Comparison of ENCODE assay signal across 1 cellular context in the genomic region with DNA sequence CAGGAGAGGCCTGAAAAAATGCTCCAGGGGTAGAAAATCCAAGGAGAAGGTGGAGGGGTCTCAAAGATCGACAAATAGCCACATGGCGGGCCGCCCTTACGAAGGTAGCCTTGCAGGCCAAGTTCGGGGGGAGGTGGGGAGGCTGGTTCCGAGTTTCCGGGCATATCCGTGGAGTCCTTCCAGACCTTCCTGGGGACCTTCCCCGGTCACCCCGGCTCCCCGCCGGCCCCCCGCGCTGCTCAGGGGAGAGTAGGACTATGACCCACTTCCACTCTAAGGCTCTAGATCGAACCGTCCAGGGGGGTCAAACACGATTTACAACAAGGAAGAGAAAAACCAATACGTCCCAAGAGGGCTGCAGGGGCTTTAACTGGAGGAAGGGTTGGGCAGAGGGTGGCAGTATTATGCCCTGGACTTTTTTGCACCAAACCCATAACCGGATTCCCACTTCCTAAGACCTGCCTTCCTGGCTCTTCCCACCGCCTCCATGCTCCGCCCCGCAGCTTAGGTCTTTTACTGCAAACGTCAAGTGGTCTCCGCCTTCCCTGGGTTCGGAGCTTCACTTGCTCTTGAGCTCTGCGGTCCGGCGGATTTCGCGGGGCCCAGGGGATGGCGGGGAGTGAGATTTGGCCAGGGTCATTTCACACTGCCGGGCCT.
A peak's percentile ranks its signal among the peaks of the same experiment; 100 is the strongest.
TF ChIP-seq lines count a peak whose summit lies in the region.

No MANE protein-coding gene starts in this region.

TF ChIP-seq in H1, 55 proteins besides CTCF, POLR2A, EP300 and RAD21:
- TF ChIP-seq CHD2 (IDR thresholded peaks at IDR 0.05; ENCODE audit: low read length) (no peak), SP4 (IDR thresholded peaks at IDR 0.05; ENCODE audit: low read length) (no peak), SIX5 (IDR thresholded peaks at IDR 0.05; ENCODE audit: low read depth, low read length) (no peak), TBP (IDR thresholded peaks at IDR 0.05; ENCODE audit: low read depth, low read length) (0 out of 2 replicates have a peak, but pooled peaks have one; percentile 22), CTBP2 (IDR thresholded peaks at IDR 0.05; ENCODE audit: borderline replicate concordance, insufficient read depth, insufficient read length, low read length) (no peak), MAX (IDR thresholded peaks at IDR 0.05) (0 out of 2 replicates have a peak, but pooled peaks have one; percentile 8), PHF8 (conservative IDR thresholded peaks at IDR 0.05; ENCODE audit: low read depth, low read length) (no peak; the same call in 1 of the 2 replicates), HDAC6 (IDR thresholded peaks at IDR 0.05; ENCODE audit: low read depth, low read length) (no peak), SRF (IDR thresholded peaks at IDR 0.05; ENCODE audit: low read depth, low read length) (no peak), ATF3 (IDR thresholded peaks at IDR 0.05; ENCODE audit: insufficient read depth, low read depth, low read length) (no peak), CREB1 (IDR thresholded peaks at IDR 0.05) (no peak), FOSL1 (IDR thresholded peaks at IDR 0.05; ENCODE audit: insufficient read depth, low read depth, low read length) (no peak), JUN (IDR thresholded peaks at IDR 0.05; ENCODE audit: low read depth, low read length) (no peak), CBX8 (IDR thresholded peaks at IDR 0.05; ENCODE audit: borderline replicate concordance, low read depth, low read length) (no peak), CHD1 (IDR thresholded peaks at IDR 0.05; ENCODE audit: low read depth, low read length) (no peak), RBBP5 (IDR thresholded peaks at IDR 0.05; ENCODE audit: borderline replicate concordance, low read depth, low read length) (0 out of 2 replicates have a peak, but pooled peaks have one; percentile 15), JUND (IDR thresholded peaks at IDR 0.05; ENCODE audit: low read length) (no peak), POU5F1 (IDR thresholded peaks at IDR 0.05; ENCODE audit: low read depth, low read length) (no peak), HDAC2 (IDR thresholded peaks at IDR 0.05; ENCODE audit: borderline replicate concordance in 1 of 2, low read depth in 2 of 2, low read length in 2 of 2) (no peak; a peak in 1 of 4 replicates), SAP30 (IDR thresholded peaks at IDR 0.05; ENCODE audit: insufficient read depth, insufficient replicate concordance, low read length) (peak; percentile 14), NRF1 (IDR thresholded peaks at IDR 0.05; ENCODE audit: low read depth, low read length) (no peak), SIN3A (conservative IDR thresholded peaks at IDR 0.05 in 1 of 2, IDR thresholded peaks at IDR 0.05 in 1 of 2; ENCODE audit: low read depth in 1 of 2, low read length in 2 of 2) (peak in 1 of 2 experiments; percentile 44; a peak in 1 of 4 replicates), CBX5 (IDR thresholded peaks at IDR 0.05; ENCODE audit: low read depth, low read length) (no peak), KDM4A (IDR thresholded peaks at IDR 0.05; ENCODE audit: low read depth, low read length, severe bottlenecking) (no peak), SUZ12 (IDR thresholded peaks at IDR 0.05; ENCODE audit: low read length) (no peak), KDM5A (IDR thresholded peaks at IDR 0.05; ENCODE audit: low read length) (no peak), TEAD4 (IDR thresholded peaks at IDR 0.05; ENCODE audit: low read depth, low read length) (no peak), RFX5 (IDR thresholded peaks at IDR 0.05; ENCODE audit: borderline replicate concordance, low read depth, low read length) (no peak), GTF2F1 (IDR thresholded peaks at IDR 0.05; ENCODE audit: borderline replicate concordance, low read depth, low read length) (no peak), ASH2L (IDR thresholded peaks at IDR 0.05; ENCODE audit: low read length) (no peak), KDM1A (IDR thresholded peaks at IDR 0.05; ENCODE audit: borderline replicate concordance, low read length) (no peak), NANOG (IDR thresholded peaks at IDR 0.05; ENCODE audit: insufficient read depth, low read depth, low read length, poor library complexity, severe bottlenecking) (no peak), MAFK (IDR thresholded peaks at IDR 0.05; ENCODE audit: low read depth, low read length) (no peak)
- TF ChIP-seq, protein P1, sequence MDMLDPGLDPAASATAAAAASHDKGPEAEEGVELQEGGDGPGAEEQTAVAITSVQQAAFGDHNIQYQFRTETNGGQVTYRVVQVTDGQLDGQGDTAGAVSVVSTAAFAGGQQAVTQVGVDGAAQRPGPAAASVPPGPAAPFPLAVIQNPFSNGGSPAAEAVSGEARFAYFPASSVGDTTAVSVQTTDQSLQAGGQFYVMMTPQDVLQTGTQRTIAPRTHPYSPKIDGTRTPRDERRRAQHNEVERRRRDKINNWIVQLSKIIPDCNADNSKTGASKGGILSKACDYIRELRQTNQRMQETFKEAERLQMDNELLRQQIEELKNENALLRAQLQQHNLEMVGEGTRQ (IDR thresholded peaks at IDR 0.05; ENCODE audit: low read length): no peak
- TF ChIP-seq, protein P2, sequence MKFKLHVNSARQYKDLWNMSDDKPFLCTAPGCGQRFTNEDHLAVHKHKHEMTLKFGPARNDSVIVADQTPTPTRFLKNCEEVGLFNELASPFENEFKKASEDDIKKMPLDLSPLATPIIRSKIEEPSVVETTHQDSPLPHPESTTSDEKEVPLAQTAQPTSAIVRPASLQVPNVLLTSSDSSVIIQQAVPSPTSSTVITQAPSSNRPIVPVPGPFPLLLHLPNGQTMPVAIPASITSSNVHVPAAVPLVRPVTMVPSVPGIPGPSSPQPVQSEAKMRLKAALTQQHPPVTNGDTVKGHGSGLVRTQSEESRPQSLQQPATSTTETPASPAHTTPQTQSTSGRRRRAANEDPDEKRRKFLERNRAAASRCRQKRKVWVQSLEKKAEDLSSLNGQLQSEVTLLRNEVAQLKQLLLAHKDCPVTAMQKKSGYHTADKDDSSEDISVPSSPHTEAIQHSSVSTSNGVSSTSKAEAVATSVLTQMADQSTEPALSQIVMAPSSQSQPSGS (IDR thresholded peaks at IDR 0.05; ENCODE audit: low read length): no peak
- TF ChIP-seq, protein P3, sequence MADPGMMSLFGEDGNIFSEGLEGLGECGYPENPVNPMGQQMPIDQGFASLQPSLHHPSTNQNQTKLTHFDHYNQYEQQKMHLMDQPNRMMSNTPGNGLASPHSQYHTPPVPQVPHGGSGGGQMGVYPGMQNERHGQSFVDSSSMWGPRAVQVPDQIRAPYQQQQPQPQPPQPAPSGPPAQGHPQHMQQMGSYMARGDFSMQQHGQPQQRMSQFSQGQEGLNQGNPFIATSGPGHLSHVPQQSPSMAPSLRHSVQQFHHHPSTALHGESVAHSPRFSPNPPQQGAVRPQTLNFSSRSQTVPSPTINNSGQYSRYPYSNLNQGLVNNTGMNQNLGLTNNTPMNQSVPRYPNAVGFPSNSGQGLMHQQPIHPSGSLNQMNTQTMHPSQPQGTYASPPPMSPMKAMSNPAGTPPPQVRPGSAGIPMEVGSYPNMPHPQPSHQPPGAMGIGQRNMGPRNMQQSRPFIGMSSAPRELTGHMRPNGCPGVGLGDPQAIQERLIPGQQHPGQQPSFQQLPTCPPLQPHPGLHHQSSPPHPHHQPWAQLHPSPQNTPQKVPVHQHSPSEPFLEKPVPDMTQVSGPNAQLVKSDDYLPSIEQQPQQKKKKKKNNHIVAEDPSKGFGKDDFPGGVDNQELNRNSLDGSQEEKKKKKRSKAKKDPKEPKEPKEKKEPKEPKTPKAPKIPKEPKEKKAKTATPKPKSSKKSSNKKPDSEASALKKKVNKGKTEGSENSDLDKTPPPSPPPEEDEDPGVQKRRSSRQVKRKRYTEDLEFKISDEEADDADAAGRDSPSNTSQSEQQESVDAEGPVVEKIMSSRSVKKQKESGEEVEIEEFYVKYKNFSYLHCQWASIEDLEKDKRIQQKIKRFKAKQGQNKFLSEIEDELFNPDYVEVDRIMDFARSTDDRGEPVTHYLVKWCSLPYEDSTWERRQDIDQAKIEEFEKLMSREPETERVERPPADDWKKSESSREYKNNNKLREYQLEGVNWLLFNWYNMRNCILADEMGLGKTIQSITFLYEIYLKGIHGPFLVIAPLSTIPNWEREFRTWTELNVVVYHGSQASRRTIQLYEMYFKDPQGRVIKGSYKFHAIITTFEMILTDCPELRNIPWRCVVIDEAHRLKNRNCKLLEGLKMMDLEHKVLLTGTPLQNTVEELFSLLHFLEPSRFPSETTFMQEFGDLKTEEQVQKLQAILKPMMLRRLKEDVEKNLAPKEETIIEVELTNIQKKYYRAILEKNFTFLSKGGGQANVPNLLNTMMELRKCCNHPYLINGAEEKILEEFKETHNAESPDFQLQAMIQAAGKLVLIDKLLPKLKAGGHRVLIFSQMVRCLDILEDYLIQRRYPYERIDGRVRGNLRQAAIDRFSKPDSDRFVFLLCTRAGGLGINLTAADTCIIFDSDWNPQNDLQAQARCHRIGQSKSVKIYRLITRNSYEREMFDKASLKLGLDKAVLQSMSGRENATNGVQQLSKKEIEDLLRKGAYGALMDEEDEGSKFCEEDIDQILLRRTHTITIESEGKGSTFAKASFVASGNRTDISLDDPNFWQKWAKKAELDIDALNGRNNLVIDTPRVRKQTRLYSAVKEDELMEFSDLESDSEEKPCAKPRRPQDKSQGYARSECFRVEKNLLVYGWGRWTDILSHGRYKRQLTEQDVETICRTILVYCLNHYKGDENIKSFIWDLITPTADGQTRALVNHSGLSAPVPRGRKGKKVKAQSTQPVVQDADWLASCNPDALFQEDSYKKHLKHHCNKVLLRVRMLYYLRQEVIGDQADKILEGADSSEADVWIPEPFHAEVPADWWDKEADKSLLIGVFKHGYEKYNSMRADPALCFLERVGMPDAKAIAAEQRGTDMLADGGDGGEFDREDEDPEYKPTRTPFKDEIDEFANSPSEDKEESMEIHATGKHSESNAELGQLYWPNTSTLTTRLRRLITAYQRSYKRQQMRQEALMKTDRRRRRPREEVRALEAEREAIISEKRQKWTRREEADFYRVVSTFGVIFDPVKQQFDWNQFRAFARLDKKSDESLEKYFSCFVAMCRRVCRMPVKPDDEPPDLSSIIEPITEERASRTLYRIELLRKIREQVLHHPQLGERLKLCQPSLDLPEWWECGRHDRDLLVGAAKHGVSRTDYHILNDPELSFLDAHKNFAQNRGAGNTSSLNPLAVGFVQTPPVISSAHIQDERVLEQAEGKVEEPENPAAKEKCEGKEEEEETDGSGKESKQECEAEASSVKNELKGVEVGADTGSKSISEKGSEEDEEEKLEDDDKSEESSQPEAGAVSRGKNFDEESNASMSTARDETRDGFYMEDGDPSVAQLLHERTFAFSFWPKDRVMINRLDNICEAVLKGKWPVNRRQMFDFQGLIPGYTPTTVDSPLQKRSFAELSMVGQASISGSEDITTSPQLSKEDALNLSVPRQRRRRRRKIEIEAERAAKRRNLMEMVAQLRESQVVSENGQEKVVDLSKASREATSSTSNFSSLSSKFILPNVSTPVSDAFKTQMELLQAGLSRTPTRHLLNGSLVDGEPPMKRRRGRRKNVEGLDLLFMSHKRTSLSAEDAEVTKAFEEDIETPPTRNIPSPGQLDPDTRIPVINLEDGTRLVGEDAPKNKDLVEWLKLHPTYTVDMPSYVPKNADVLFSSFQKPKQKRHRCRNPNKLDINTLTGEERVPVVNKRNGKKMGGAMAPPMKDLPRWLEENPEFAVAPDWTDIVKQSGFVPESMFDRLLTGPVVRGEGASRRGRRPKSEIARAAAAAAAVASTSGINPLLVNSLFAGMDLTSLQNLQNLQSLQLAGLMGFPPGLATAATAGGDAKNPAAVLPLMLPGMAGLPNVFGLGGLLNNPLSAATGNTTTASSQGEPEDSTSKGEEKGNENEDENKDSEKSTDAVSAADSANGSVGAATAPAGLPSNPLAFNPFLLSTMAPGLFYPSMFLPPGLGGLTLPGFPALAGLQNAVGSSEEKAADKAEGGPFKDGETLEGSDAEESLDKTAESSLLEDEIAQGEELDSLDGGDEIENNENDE (IDR thresholded peaks at IDR 0.05; ENCODE audit: insufficient replicate concordance, low read length): no peak
